19 cellular contexts compared by ENCODE assay signal in the genomic region with DNA sequence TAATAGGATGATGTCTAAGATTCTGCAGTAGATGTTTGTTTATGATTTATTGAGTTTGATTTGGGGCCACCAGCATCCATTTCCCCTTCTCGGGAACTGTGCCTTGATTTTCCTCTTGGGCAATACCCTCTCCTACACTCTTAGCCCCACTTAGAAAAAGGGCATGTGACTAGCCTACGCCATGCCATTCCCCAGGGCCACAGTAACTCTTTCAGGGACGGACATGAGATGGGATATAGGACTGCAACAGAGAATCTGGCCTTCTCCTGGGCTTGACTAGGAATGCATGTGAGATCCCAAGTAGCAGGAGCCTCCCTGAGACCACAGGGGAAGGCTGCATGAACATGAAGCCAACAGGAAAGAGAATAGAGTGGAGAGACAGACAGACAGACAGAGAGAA. TPM values are rescaled to one million over a fixed set of nuclear protein-coding genes. Genes with fewer than 3 reads are reported as not detected.
A peak's percentile ranks its signal among the peaks of the same experiment; 100 is the strongest.
DNase-seq lines count a peak whose midpoint lies in the region; ATAC-seq and TF ChIP-seq lines count a peak whose summit lies in the region.
"Had no signal": no experiment of that assay in that cellular context is flagged by ENCODE, and none has a peak within 500 bp of the region (broad histone marks: within the 10 kb centered on the region; RNA-seq: fewer than 3 reads in every experiment).

No MANE protein-coding gene starts in this region.

- no peak for ATAC-seq in SK-N-SH treated with all-trans-retinoic acid at 6 μM for 48 hours
- ATAC-seq: WTC11 had no signal

- no peak overlapping the region for H2AK5ac ChIP-seq in neuronal stem cell (ENCODE audit: low read depth, low read length)

- POLR2A ChIA-PET in SK-N-SH (lab: Yijun Ruan, JAX) = no interaction called here

- H2BK120ac ChIP-seq in neuronal stem cell (ENCODE audit: low read depth, low read length) = no peak overlapping the region

- no peak overlapping the region for H3K18ac ChIP-seq in neuronal stem cell (ENCODE audit: low read length)

- no peaks in the 10 kb centered on the region for H3K36me3 ChIP-seq in SK-N-SH (replicated peaks in 1 of 2; ENCODE audit: control insufficient read depth in 1 of 2, insufficient read depth in 2 of 2, low read length in 1 of 2)
- no peaks in the 10 kb centered on the region for H3K36me3 ChIP-seq in neuronal stem cell (replicated peaks in 1 of 2; ENCODE audit: control insufficient read depth in 2 of 2, insufficient read depth in 2 of 2, low read length in 2 of 2)
- no peaks in the 10 kb centered on the region for H3K36me3 ChIP-seq in vagina
- H3K36me3 ChIP-seq: BLaER1 had no signal

- no peak for TF ChIP-seq POLR2A in vagina (IDR thresholded peaks at IDR 0.05)

- H4K91ac ChIP-seq in neuronal stem cell (ENCODE audit: low read depth, low read length, poor library complexity) = no peak overlapping the region

- H3K23ac ChIP-seq in neuronal stem cell (ENCODE audit: low read depth, low read length, poor library complexity) = no peak overlapping the region

- H4K8ac ChIP-seq in neuronal stem cell (ENCODE audit: low read depth, low read length) = no peak overlapping the region

- no peak overlapping the region for H3K9ac ChIP-seq in SK-N-SH
- no peak overlapping the region for H3K9ac ChIP-seq in neuronal stem cell (ENCODE audit: low read depth, low read length, poor library complexity)
- H3K9ac ChIP-seq: BLaER1 had no signal

- H3K27me3 ChIP-seq in SK-N-SH (ENCODE audit: insufficient read depth) (no peaks in the 10 kb centered on the region), neuronal stem cell (ENCODE audit: control insufficient read depth in 3 of 3, insufficient read depth in 3 of 3, low read depth in 1 of 3, low read length in 3 of 3) (no peaks in the 10 kb centered on the region), vagina (no peaks in the 10 kb centered on the region)
- H3K27me3 ChIP-seq: BLaER1 had no signal

- H3K4me3 ChIP-seq in SK-N-SH (ENCODE audit: low read depth in 2 of 2, low read length in 1 of 2) (no peak overlapping the region), neuronal stem cell (ENCODE audit: low read length in 2 of 2) (no peak overlapping the region), vagina (no peak overlapping the region)
- H3K4me3 ChIP-seq: BLaER1, SK-N-MC had no signal

- no peak for TF ChIP-seq RAD21 in SK-N-SH (IDR thresholded peaks at IDR 0.05; ENCODE audit: low read length)

- H3K4me2 ChIP-seq in SK-N-SH = no peak overlapping the region
- no peak overlapping the region for H3K4me2 ChIP-seq in neuronal stem cell (ENCODE audit: insufficient read depth, low read length, poor library complexity, severe bottlenecking)
- H3K4me2 ChIP-seq: BLaER1 had no signal

- H3K9me2 ChIP-seq in SK-N-SH = no peaks in the 10 kb centered on the region

- H2BK5ac ChIP-seq in neuronal stem cell (ENCODE audit: low read length) = no peak overlapping the region

- H4K20me1 ChIP-seq in SK-N-SH (ENCODE audit: insufficient read depth) = no peaks in the 10 kb centered on the region
- H4K20me1 ChIP-seq: BLaER1 had no signal

- H3K14ac ChIP-seq in neuronal stem cell (ENCODE audit: low read length) = no peak overlapping the region

- no peaks in the 10 kb centered on the region for H3K79me1 ChIP-seq in neuronal stem cell (ENCODE audit: low read depth, low read length)

- H2AFZ ChIP-seq in SK-N-SH (ENCODE audit: low read depth) = peak overlapping the region; percentile 75
- peak overlapping the region; percentile 53 for H2AFZ ChIP-seq in neuronal stem cell (ENCODE audit: low read length)

- TF ChIP-seq CTCF in SK-N-SH (IDR thresholded peaks at IDR 0.05) = no peak
- TF ChIP-seq CTCF in vagina (IDR thresholded peaks at IDR 0.05) = no peak

- TF ChIP-seq EP300 in SK-N-SH (IDR thresholded peaks at IDR 0.05; ENCODE audit: borderline replicate concordance in 1 of 2, low read depth in 1 of 2, low read length in 1 of 2) = no peak

- H3K27ac ChIP-seq in SK-N-SH (ENCODE audit: low read depth in 2 of 2, low read length in 1 of 2) = peak overlapping the region in 1 of 2 experiments; percentile 60; a peak in 1 of 4 replicates
- H3K27ac ChIP-seq in neuronal stem cell (replicated peaks; ENCODE audit: low read length) = no peak overlapping the region
- peak overlapping the region; percentile 73 for H3K27ac ChIP-seq in vagina
- H3K27ac ChIP-seq: 22Rv1, BLaER1, SK-N-MC had no signal

- H3K4ac ChIP-seq in neuronal stem cell (ENCODE audit: low read length) = no peak overlapping the region

- H3F3A ChIP-seq in SK-N-SH (replicated peaks; ENCODE audit: insufficient read depth) = peaks cover 17% of the 10 kb centered on the region

- H2BK15ac ChIP-seq in neuronal stem cell (ENCODE audit: low read length) = no peak overlapping the region

- H3K9me3 ChIP-seq in SK-N-SH = no peaks in the 10 kb centered on the region
- peaks cover 0 to 2% of the 10 kb centered on the region in 2 donors for H3K9me3 ChIP-seq in neuronal stem cell (replicated peaks in 1 of 2; ENCODE audit: control insufficient read depth in 2 of 2, insufficient read depth in 1 of 2, low read depth in 1 of 2, low read length in 2 of 2)
- H3K9me3 ChIP-seq in vagina = no peaks in the 10 kb centered on the region

- WGBS in SK-N-SH (ENCODE audit: low lambda C conversion rate) = 73% methylated on average over 3 of the region's 3 CpGs
- WGBS in neuronal stem cell (ENCODE audit: extremely low coverage in 2 of 2, insufficient read length in 2 of 2, insufficient replicate concordance in 1 of 2), 2 donors = no CpG with 5 or more reads among the region's 3 CpGs

- intact Hi-C loops in vagina (cut with DNase I) = no loop called here

- no peak overlapping the region for H2BK12ac ChIP-seq in neuronal stem cell (ENCODE audit: low read length)

- H3K4me1 ChIP-seq in SK-N-SH (ENCODE audit: control insufficient read depth in 1 of 2, insufficient read depth in 2 of 2, low read depth in 1 of 2, low read length in 1 of 2) (peaks cover 0 to 8% of the 10 kb centered on the region in 2 experiments; a peak in 1 of 4 replicates), neuronal stem cell (ENCODE audit: control insufficient read depth in 2 of 2, insufficient read depth in 1 of 2, low read depth in 1 of 2, low read length in 2 of 2) (peaks cover 3 to 6% of the 10 kb centered on the region in 2 donors), vagina (peaks cover 21% of the 10 kb centered on the region)

- DNase-seq in SK-N-SH (no peak), fibroblast of peridontal ligament (ENCODE audit: extremely low read depth) (peak; percentile 16), neuronal stem cell (ENCODE audit: low spot score) (no peak), vagina (ENCODE audit: extremely low spot score in 2 of 2) (no peak), mesenteric fat pad (ENCODE audit: low spot score) (no peak), inferior parietal cortex (ENCODE audit: extremely low spot score) (no peak), amygdala (lab: John Stamatoyannopoulos, UW) (no peak)
- DNase-seq: activated CD4-positive, alpha-beta T cell treated with anti-CD3 and anti-CD28 coated beads, Interleukin-2, amount 50 U/mL, for 48 hours; activated gamma-delta T cell; amniotic stem cell; central memory CD4-positive, alpha-beta T cell; erythroblast; left cardiac atrium; NCI-H2107 had no signal

- no peaks in the 10 kb centered on the region for H3K79me2 ChIP-seq in SK-N-SH (ENCODE audit: insufficient read depth)

- CTCF ChIA-PET in SK-N-SH (lab: Yijun Ruan, JAX) = interaction anchor here (0.6 to 4.6 kb wide), 4 partner anchors 14 to 59 kb away, joined by 4 to 35 read pairs (median 8); no protein-coding TSS in a partner anchor

TF ChIP-seq in SK-N-SH, 30 proteins besides CTCF, POLR2A, EP300 and RAD21 (continues in another document):
- TF ChIP-seq SIN3A (IDR thresholded peaks at IDR 0.05; ENCODE audit: borderline replicate concordance, low read depth, low read length) (no peak), NRF1 (IDR thresholded peaks at IDR 0.05; ENCODE audit: low read depth, low read length) (no peak), MXI1 (IDR thresholded peaks at IDR 0.05; ENCODE audit: low read depth, low read length) (no peak), ELF1 (IDR thresholded peaks at IDR 0.05) (no peak), MEF2A (IDR thresholded peaks at IDR 0.05; ENCODE audit: borderline replicate concordance, low read depth) (no peak), GATA2 (CRISPR knock-in tag; IDR thresholded peaks at IDR 0.05) (no peak), NFIC (IDR thresholded peaks at IDR 0.05; ENCODE audit: borderline replicate concordance) (no peak)

TF ChIP-seq in SK-N-SH treated with all-trans-retinoic acid at 6 μM for 48 hours, 23 proteins besides CTCF, POLR2A, EP300 and RAD21 (continues in another document):
- TF ChIP-seq ESRRG (CRISPR knock-in tag; IDR thresholded peaks at IDR 0.05) (no peak), SNAI2 (CRISPR knock-in tag; IDR thresholded peaks at IDR 0.05) (no peak), ZC3H10 (CRISPR knock-in tag; IDR thresholded peaks at IDR 0.05) (no peak)
- TF ChIP-seq, protein P1, sequence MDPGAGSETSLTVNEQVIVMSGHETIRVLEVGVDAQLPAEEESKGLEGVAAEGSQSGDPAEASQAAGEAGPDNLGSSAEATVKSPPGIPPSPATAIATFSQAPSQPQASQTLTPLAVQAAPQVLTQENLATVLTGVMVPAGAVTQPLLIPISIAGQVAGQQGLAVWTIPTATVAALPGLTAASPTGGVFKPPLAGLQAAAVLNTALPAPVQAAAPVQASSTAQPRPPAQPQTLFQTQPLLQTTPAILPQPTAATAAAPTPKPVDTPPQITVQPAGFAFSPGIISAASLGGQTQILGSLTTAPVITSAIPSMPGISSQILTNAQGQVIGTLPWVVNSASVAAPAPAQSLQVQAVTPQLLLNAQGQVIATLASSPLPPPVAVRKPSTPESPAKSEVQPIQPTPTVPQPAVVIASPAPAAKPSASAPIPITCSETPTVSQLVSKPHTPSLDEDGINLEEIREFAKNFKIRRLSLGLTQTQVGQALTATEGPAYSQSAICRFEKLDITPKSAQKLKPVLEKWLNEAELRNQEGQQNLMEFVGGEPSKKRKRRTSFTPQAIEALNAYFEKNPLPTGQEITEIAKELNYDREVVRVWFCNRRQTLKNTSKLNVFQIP (CRISPR knock-in tag; IDR thresholded peaks at IDR 0.05; ENCODE audit: borderline replicate concordance, low read depth) = no peak

RNA-seq across cellular contexts. Expression of a gene that starts 30.7 kb away (rescaled TPM):
- polyA plus RNA-seq in SK-N-SH (2012; rRNA removed) = 987 and 1,115 TPM in 2 replicates
- polyA plus RNA-seq in SK-N-SH (2012; cell fraction: cytosol; rRNA removed) = 736 and 811 TPM in 2 replicates
- 900 and 1,030 TPM in 2 replicates for polyA plus RNA-seq in SK-N-SH (2012; cell fraction: nucleus; rRNA removed)
- polyA plus RNA-seq in neuronal stem cell (2013, experiment 1 of 2) = 393 TPM
- 374 TPM for polyA plus RNA-seq in neuronal stem cell (2013, experiment 2 of 2)
- total RNA-seq in vagina = 273 TPM
- 1,881 TPM for total RNA-seq in mesenteric fat pad

RNA-seq across cellular contexts. Expression of a gene that starts 41.0 kb away (rescaled TPM):
- polyA plus RNA-seq in SK-N-SH (2012; rRNA removed) = 344 and 497 TPM in 2 replicates
- polyA plus RNA-seq in SK-N-SH (2012; cell fraction: cytosol; rRNA removed) = 405 and 434 TPM in 2 replicates
- 101 and 168 TPM in 2 replicates for polyA plus RNA-seq in SK-N-SH (2012; cell fraction: nucleus; rRNA removed)
- polyA plus RNA-seq in neuronal stem cell (2013, experiment 1 of 2) = 156 TPM
- 162 TPM for polyA plus RNA-seq in neuronal stem cell (2013, experiment 2 of 2)
- total RNA-seq in vagina (120 TPM), mesenteric fat pad (99.2 TPM)

RNA-seq across cellular contexts. Expression of a gene that starts 54.4 kb away (rescaled TPM):
- polyA plus RNA-seq in SK-N-SH (2012; rRNA removed) = 21.7 and 25.1 TPM in 2 replicates
- polyA plus RNA-seq in SK-N-SH (2012; cell fraction: cytosol; rRNA removed) = 28.6 and 28.8 TPM in 2 replicates
- polyA plus RNA-seq in SK-N-SH (2012; cell fraction: nucleus; rRNA removed) = 17.3 and 24.7 TPM in 2 replicates
- 94.4 TPM for polyA plus RNA-seq in neuronal stem cell (2013, experiment 1 of 2)
- polyA plus RNA-seq in neuronal stem cell (2013, experiment 2 of 2) = 100 TPM
- total RNA-seq in vagina (97.0 TPM), mesenteric fat pad (186 TPM)
